Comparison of ENCODE assay signal across 1 cellular context in genomic region chr4:15007201-15007600, GRCh38.
TF ChIP-seq lines count a peak whose summit lies in the region.

No MANE protein-coding gene starts in this region.

TF ChIP-seq in IMR-90, 13 proteins besides CTCF, POLR2A, EP300 and RAD21 (continued from another document):
- TF ChIP-seq ELK1 (IDR thresholded peaks at IDR 0.05; ENCODE audit: borderline replicate concordance, low read depth, low read length) (no peak), USF2 (IDR thresholded peaks at IDR 0.05; ENCODE audit: low read depth, low read length) (no peak), CHD1 (IDR thresholded peaks at IDR 0.05; ENCODE audit: low read depth, low read length) (no peak), MAFK (IDR thresholded peaks at IDR 0.05; ENCODE audit: low read depth, low read length) (no peak), RFX5 (IDR thresholded peaks at IDR 0.05; ENCODE audit: low read depth, low read length) (no peak), SMC3 (IDR thresholded peaks at IDR 0.05; ENCODE audit: low read depth, low read length) (no peak), MXI1 (IDR thresholded peaks at IDR 0.05; ENCODE audit: borderline replicate concordance, low read depth, low read length) (no peak), MAZ (IDR thresholded peaks at IDR 0.05; ENCODE audit: borderline replicate concordance, low read depth, low read length) (no peak)
